In the genomic region with DNA sequence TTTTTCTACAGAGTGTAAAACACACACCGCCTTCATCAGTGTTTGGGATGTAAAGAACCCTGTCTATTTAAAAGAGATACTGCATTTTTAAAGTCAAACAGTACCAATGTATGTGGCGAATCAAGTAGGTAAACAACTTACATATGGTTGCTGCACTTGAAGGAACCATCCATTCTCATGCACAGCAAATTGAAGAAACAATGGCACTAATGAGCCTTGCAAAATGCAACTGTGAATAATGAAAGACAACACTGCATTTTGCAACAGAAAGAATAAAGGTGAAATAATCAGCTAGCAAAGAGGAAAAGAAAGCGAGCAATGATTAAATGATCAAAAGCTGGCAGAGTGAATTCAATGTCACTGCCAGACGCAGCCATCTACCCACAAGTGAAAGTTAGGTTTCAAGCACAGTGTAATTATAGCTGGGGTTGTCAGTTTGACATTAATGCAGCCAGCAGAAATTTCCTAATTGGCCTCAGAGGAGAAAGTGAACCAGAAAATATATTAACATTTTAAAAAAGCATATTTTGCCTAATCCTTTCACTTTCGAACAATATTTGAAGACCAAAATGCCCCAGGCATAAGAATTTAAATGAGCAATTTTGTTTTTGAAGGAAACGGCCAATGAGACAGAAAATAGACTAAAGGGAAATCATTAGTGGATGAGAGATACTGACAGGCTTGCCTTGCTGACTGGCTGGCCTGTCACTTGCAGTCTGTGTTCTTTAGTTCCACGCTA, we compare ENCODE assay signal across 24 cellular contexts. TPM values are rescaled to one million over a fixed set of nuclear protein-coding genes. Genes with fewer than 3 reads are reported as not detected.
DNase-seq lines count a peak whose midpoint lies in the region; ATAC-seq, FAIRE-seq and TF ChIP-seq lines count a peak whose summit lies in the region.
"Had no signal": no experiment of that assay in that cellular context is flagged by ENCODE, and none has a peak within 500 bp of the region (broad histone marks: within the 10 kb centered on the region; RNA-seq: fewer than 3 reads in every experiment).

No MANE protein-coding gene starts in this region.

- peaks cover 14% of the 10 kb centered on the region for H3K36me3 Mint-ChIP-seq in T-helper 1 cell treated with Interleukin-12 subunit alpha and Interleukin-12 subunit beta and Interleukin-4 antibody, amounts not matched to agents 30 μg/mL and 1 μg/mL, for 36 hours (ENCODE audit: low read depth)
- peaks cover 21% of the 10 kb centered on the region for H3K36me3 Mint-ChIP-seq in natural killer cell treated with Interleukin-12 subunit alpha and Interleukin-12 subunit beta and Interleukin-15 and Interleukin-18, amount 100 ng/mL, for 72 hours

- DNase-seq in T-helper 1 cell (no peak), GM12878 (ENCODE audit: low read depth, low spot score) (no peak), kidney (no peak), right atrium auricular region (ENCODE audit: low spot score) (no peak)
- DNase-seq in natural killer cell treated with Interleukin-12 subunit alpha and Interleukin-12 subunit beta and Interleukin-15 and Interleukin-18, amount 100 ng/mL, for 72 hours (ENCODE audit: low spot score) = no peak
- DNase-seq: activated T-cell treated with anti-CD3 and anti-CD28 coated beads, Interleukin-2, amount 50 U/mL, for 48 hours; DMS79; head of caudate nucleus; left cardiac atrium; MV-4-11; NCI-H2171 treated with DMSO at 0.1 percent for 48 hours; NK-92 treated with Interleukin-12 subunit alpha and Interleukin-12 subunit beta, amount 100 ng/mL, for 24 hours; ovary; Right ventricle myocardium superior had no signal

- POLR2A ChIA-PET in GM12878 (lab: Charles Lee) = no interaction called here

- H2AFZ ChIP-seq in GM12878 (ENCODE audit: control insufficient read depth, low read depth, low read length) = no peak overlapping the region

- H3K9ac ChIP-seq in HUES6 (ENCODE audit: low read length) (no peak overlapping the region), GM12878 (ENCODE audit: control insufficient read depth, insufficient read depth, low read length) (no peak overlapping the region), kidney (ENCODE audit: low read length in 2 of 2) (no peak overlapping the region)

- SMC1A ChIA-PET in GM12878 (lab: Charles Lee; ENCODE audit: uncharacterized antibody, unreplicated experiment) = interaction anchor here (1.0 to 1.9 kb wide), 3 partner anchors 12 to 100 kb away, joined by 3 to 5 read pairs (median 3); no protein-coding TSS in a partner anchor

- H3K9me3 ChIP-seq in HUES6 (ENCODE audit: control insufficient read depth, insufficient read depth, low read depth, low read length) = no peaks in the 10 kb centered on the region
- peaks cover 3% of the 10 kb centered on the region; the same call in 2 of the 3 replicates for H3K9me3 ChIP-seq in GM12878 (replicated peaks; ENCODE audit: control insufficient read depth, insufficient read depth, low read length)
- H3K9me3 ChIP-seq in kidney (ENCODE audit: control insufficient read depth in 1 of 2, low read length in 2 of 2) = no peaks in the 10 kb centered on the region
- H3K9me3 ChIP-seq in right atrium auricular region = no peaks in the 10 kb centered on the region
- H3K9me3 ChIP-seq: ascending aorta, esophagus muscularis mucosa had no signal

- CTCF ChIA-PET in GM12878 (lab: Yijun Ruan, JAX) = interaction anchor here (0.7 to 1.2 kb wide), 3 partner anchors 147 to 443 kb away, joined by 3 to 7 read pairs (median 4); no protein-coding TSS in a partner anchor

- H3K27me3 ChIP-seq in HUES6 (ENCODE audit: control insufficient read depth, insufficient read depth, low read length) = peaks cover 100% of the 10 kb centered on the region
- peaks cover 9 to 42% of the 10 kb centered on the region in 2 experiments for H3K27me3 ChIP-seq in GM12878 (replicated peaks in 1 of 2; ENCODE audit: control insufficient read depth in 2 of 2, insufficient read depth in 2 of 2, low read length in 1 of 2)
- H3K27me3 ChIP-seq in right atrium auricular region = peaks cover 53 to 74% of the 10 kb centered on the region in 2 donors
- H3K27me3 ChIP-seq: ovary had no signal

- H3K4me3 Mint-ChIP-seq in T-helper 1 cell treated with Interleukin-12 subunit alpha and Interleukin-12 subunit beta and Interleukin-4 antibody, amounts not matched to agents 30 μg/mL and 1 μg/mL, for 36 hours = no peak overlapping the region
- peak overlapping the region; percentile 51 for H3K4me3 Mint-ChIP-seq in natural killer cell treated with Interleukin-12 subunit alpha and Interleukin-12 subunit beta and Interleukin-15 and Interleukin-18, amount 100 ng/mL, for 72 hours
- H3K4me3 Mint-ChIP-seq: dendritic cell treated with granulocyte-macrophage colony-stimulating factor and Interleukin-4, amounts not matched to agents 40 ng/mL and 50 ng/mL, for 4 days had no signal

- in situ Hi-C loops in GM12878 (cut with MboI) = no loop called here

- H3K4me3 ChIP-seq in HUES6 (ENCODE audit: low read depth, low read length) = peak overlapping the region; percentile 66
- no peak overlapping the region for H3K4me3 ChIP-seq in GM12878
- no peak overlapping the region for H3K4me3 ChIP-seq in kidney (ENCODE audit: low read length in 2 of 2)
- no peak overlapping the region for H3K4me3 ChIP-seq in right atrium auricular region
- H3K4me3 ChIP-seq: ascending aorta, esophagus muscularis mucosa, ovary had no signal

- no peaks in the 10 kb centered on the region for H3K79me2 ChIP-seq in GM12878 (ENCODE audit: control insufficient read depth, insufficient read depth, low read length)

- H3K4me2 ChIP-seq in GM12878 (ENCODE audit: control insufficient read depth, insufficient read depth) = 0 out of 2 replicates have a peak overlapping the region, but pooled peaks have one; percentile 13

- intact Hi-C loops in GM12878 (cut with micrococcal nuclease; ENCODE audit: unreplicated experiment) (loop anchor here (10.0 kb wide), 1 partner anchor 253 kb away; no protein-coding TSS in a partner anchor), kidney (cut with DNase I) (no loop called here)

- TF ChIP-seq RAD21 in GM12878 (IDR thresholded peaks at IDR 0.05; ENCODE audit: insufficient read depth, low read depth, low read length) = no peak

- TF ChIP-seq CTCF in GM12878 (IDR thresholded peaks at IDR 0.05 in 2 of 3, conservative IDR thresholded peaks at IDR 0.05 in 1 of 3; ENCODE audit: control insufficient read depth in 2 of 3, extremely low read depth in 1 of 3, insufficient read depth in 1 of 3, low read depth in 3 of 3, low read length in 3 of 3) (no peak), kidney (IDR thresholded peaks at IDR 0.05; ENCODE audit: borderline replicate concordance, extremely low read depth, insufficient read depth) (no peak), right atrium auricular region (IDR thresholded peaks at IDR 0.05) (no peak)

- TF ChIP-seq EP300 in GM12878 (IDR thresholded peaks at IDR 0.05; ENCODE audit: borderline replicate concordance in 1 of 2, control insufficient read depth in 1 of 2, low read depth in 2 of 2, low read length in 2 of 2) = no peak

- ATAC-seq in GM12878 = peak; percentile 34; the same call in 1 of the 3 replicates
- ATAC-seq in natural killer cell treated with Interleukin-12 subunit alpha and Interleukin-12 subunit beta and Interleukin-15 and Interleukin-18, amount 100 ng/mL, for 72 hours = no peak
- ATAC-seq in HG03108 (IDR thresholded peaks at IDR 0.05; ENCODE audit: unreplicated experiment) = no peak
- ATAC-seq: left cardiac atrium had no signal

- BruUV-seq in GM12878 (replicated peaks; lab: Mats Ljungman, UMichigan) = no TSS peak

- no peaks in the 10 kb centered on the region for H3K36me3 ChIP-seq in HUES6 (ENCODE audit: control insufficient read depth, insufficient read depth, low read length)
- no peaks in the 10 kb centered on the region for H3K36me3 ChIP-seq in GM12878 (ENCODE audit: control insufficient read depth in 2 of 2, insufficient read depth in 2 of 2, low read length in 1 of 2)
- H3K36me3 ChIP-seq in kidney (ENCODE audit: control insufficient read depth in 1 of 2, insufficient read depth in 2 of 2, low read length in 2 of 2) = no peaks in the 10 kb centered on the region
- H3K36me3 ChIP-seq in right atrium auricular region = no peaks in the 10 kb centered on the region
- H3K36me3 ChIP-seq: ascending aorta, esophagus muscularis mucosa, ovary had no signal

- peak overlapping the region; percentile 45 for H3K27ac Mint-ChIP-seq in T-helper 1 cell treated with Interleukin-12 subunit alpha and Interleukin-12 subunit beta and Interleukin-4 antibody, amounts not matched to agents 30 μg/mL and 1 μg/mL, for 36 hours
- H3K27ac Mint-ChIP-seq in natural killer cell treated with Interleukin-12 subunit alpha and Interleukin-12 subunit beta and Interleukin-15 and Interleukin-18, amount 100 ng/mL, for 72 hours = peak overlapping the region in 1 of 2 donors; percentile 23
- H3K27ac Mint-ChIP-seq: dendritic cell treated with granulocyte-macrophage colony-stimulating factor and Interleukin-4, amounts not matched to agents 40 ng/mL and 50 ng/mL, for 4 days had no signal

- TF ChIP-seq POLR2A in GM12878 (IDR thresholded peaks at IDR 0.05; ENCODE audit: low read depth, low read length) = no peak

- 34% methylated on average over 7 of the region's 7 CpGs for WGBS in GM12878 (ENCODE audit: insufficient coverage, insufficient replicate concordance, low lambda C conversion rate, missing lambda C conversion rate)

- H3K4me1 ChIP-seq in HUES6 (ENCODE audit: control insufficient read depth, insufficient read depth, low read length) = peaks cover 51% of the 10 kb centered on the region
- no peaks in the 10 kb centered on the region for H3K4me1 ChIP-seq in GM12878 (ENCODE audit: control insufficient read depth, insufficient read depth, low read length)
- peaks cover 8 to 14% of the 10 kb centered on the region in 2 donors for H3K4me1 ChIP-seq in kidney (ENCODE audit: control insufficient read depth in 1 of 2, insufficient read depth in 1 of 2, low read depth in 1 of 2, low read length in 2 of 2)
- peaks cover 0 to 57% of the 10 kb centered on the region in 2 donors for H3K4me1 ChIP-seq in right atrium auricular region

- H4K20me1 ChIP-seq in GM12878 (ENCODE audit: control insufficient read depth, insufficient read depth) = no peaks in the 10 kb centered on the region

- no peak for FAIRE-seq in GM12878 (lab: Jason Lieb, UNC)
- no peak for FAIRE-seq in kidney (lab: Jason Lieb, UNC)

- peaks cover 17% of the 10 kb centered on the region for H3K9me3 Mint-ChIP-seq in T-helper 1 cell treated with Interleukin-12 subunit alpha and Interleukin-12 subunit beta and Interleukin-4 antibody, amounts not matched to agents 30 μg/mL and 1 μg/mL, for 36 hours
- H3K9me3 Mint-ChIP-seq in natural killer cell treated with Interleukin-12 subunit alpha and Interleukin-12 subunit beta and Interleukin-15 and Interleukin-18, amount 100 ng/mL, for 72 hours = peaks cover 2% of the 10 kb centered on the region
- H3K9me3 Mint-ChIP-seq: dendritic cell treated with granulocyte-macrophage colony-stimulating factor and Interleukin-4, amounts not matched to agents 40 ng/mL and 50 ng/mL, for 4 days had no signal

- peaks cover 29% of the 10 kb centered on the region for H3K4me1 Mint-ChIP-seq in T-helper 1 cell treated with Interleukin-12 subunit alpha and Interleukin-12 subunit beta and Interleukin-4 antibody, amounts not matched to agents 30 μg/mL and 1 μg/mL, for 36 hours (ENCODE audit: low read depth)
- H3K4me1 Mint-ChIP-seq in natural killer cell treated with Interleukin-12 subunit alpha and Interleukin-12 subunit beta and Interleukin-15 and Interleukin-18, amount 100 ng/mL, for 72 hours (ENCODE audit: low read depth in 2 of 2) = peaks cover 49 to 52% of the 10 kb centered on the region in 2 donors

- H3K27ac ChIP-seq in HUES6 (ENCODE audit: low read depth, low read length) (no peak overlapping the region), GM12878 (ENCODE audit: control insufficient read depth, insufficient read depth) (no peak overlapping the region), kidney (ENCODE audit: low read depth in 2 of 2, low read length in 2 of 2) (no peak overlapping the region), right atrium auricular region (no peak overlapping the region)
- H3K27ac ChIP-seq: ascending aorta, esophagus muscularis mucosa, ovary had no signal

- RAD21 ChIA-PET in GM12878 (lab: Charles Lee; ENCODE audit: unreplicated experiment) = interaction anchor here (1.0 to 1.2 kb wide), 3 partner anchors 13 to 252 kb away, joined by 3 to 4 read pairs (median 4); no protein-coding TSS in a partner anchor

- H3K27me3 Mint-ChIP-seq in T-helper 1 cell treated with Interleukin-12 subunit alpha and Interleukin-12 subunit beta and Interleukin-4 antibody, amounts not matched to agents 30 μg/mL and 1 μg/mL, for 36 hours (ENCODE audit: low read depth) = peaks cover 96% of the 10 kb centered on the region
- peaks cover 72 to 88% of the 10 kb centered on the region in 2 donors for H3K27me3 Mint-ChIP-seq in natural killer cell treated with Interleukin-12 subunit alpha and Interleukin-12 subunit beta and Interleukin-15 and Interleukin-18, amount 100 ng/mL, for 72 hours

RNA-seq across cellular contexts. Expression of a gene that starts 11.0 kb away (rescaled TPM):
- total RNA-seq in GM12878 (2013; cell fraction: nucleolus; rRNA removed) = not detected in 2 replicates
- total RNA-seq in GM12878 (2014; rRNA removed) (not detected in 2 replicates), GM12878 (2014; rRNA removed; fragmentation: Illumina TruSeq; extraction: Trizol) (not detected in 2 replicates), GM12878 (2021) (not detected in 2 replicates), kidney (not detected), right atrium auricular region (not detected)
- not detected for polyA plus RNA-seq in GM12878 (2011; ENCODE audit: low read depth)
- polyA plus RNA-seq in GM12878 (2011; rRNA removed) (not detected in 2 replicates), GM12878 (2014; fragmentation: Illumina TruSeq; extraction: Trizol) (not detected in 2 replicates), GM12878 (2014; fragmentation: Nextera tagmentation; extraction: Ambion mirVana) (not detected), GM12878 (2014; rRNA removed) (not detected in 2 replicates), GM12878 (2016; fragmentation: Nextera tagmentation; extraction: Ambion mirVana) (not detected), kidney (ENCODE audit: insufficient read depth, low read depth, low replicate concordance) (not detected)
- not detected in 2 replicates for polyA plus RNA-seq in GM12878 (2011; cell fraction: cytosol; rRNA removed)
- polyA plus RNA-seq in GM12878 (2011; cell fraction: nucleus; rRNA removed) = not detected in 2 replicates
- not detected in 2 replicates for polyA plus RNA-seq in GM12878 (2012)
- polyA minus RNA-seq in GM12878 (2011; rRNA and poly(A)+ RNA removed) = not detected in 2 replicates
- not detected in 2 replicates for polyA minus RNA-seq in GM12878 (2011; cell fraction: cytosol; rRNA and poly(A)+ RNA removed)
- not detected in 2 replicates for polyA minus RNA-seq in GM12878 (2011; cell fraction: nucleus; rRNA and poly(A)+ RNA removed)
- not detected for total RNA-seq in natural killer cell treated with Interleukin-12 subunit alpha and Interleukin-12 subunit beta and Interleukin-15 and Interleukin-18, amount 100 ng/mL, for 72 hours
- total RNA-seq: A172, ascending aorta, esophagus muscularis mucosa, H4, left cardiac atrium, ovary, Right ventricle myocardium superior, skeletal muscle tissue, ureter had no signal
- polyA plus RNA-seq: ovary had no signal
